In the genomic region with DNA sequence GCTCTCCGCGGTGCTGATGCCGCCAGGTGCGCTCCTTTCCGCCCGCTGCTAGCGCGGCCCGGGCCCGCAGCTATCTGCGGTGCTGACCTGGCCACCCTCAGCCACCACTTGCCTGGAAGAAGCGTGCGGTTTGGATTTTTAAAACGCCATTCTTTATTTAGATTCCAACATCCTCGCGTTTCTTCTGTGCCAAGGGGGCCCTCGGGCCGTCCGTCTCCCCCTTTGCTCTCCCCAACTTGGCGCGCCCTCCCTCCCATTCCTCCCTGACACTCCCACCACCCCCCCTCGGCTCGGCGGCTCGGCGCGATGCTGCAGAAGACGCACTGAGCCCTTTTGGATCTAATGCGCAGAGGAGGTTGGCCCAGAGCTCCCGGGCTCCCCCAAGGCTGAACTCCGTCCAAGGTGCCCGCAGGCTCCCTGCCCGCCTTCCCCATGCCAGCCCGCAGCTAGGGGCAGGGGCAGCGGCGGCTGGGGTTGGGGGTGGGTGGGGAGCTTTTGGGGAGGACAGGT, we compare ENCODE assay signal across 8 cellular contexts. TPM values are rescaled to one million over a fixed set of nuclear protein-coding genes. Genes with fewer than 3 reads are reported as not detected.
DNase-seq lines count a peak whose midpoint lies in the region; ATAC-seq and TF ChIP-seq lines count a peak whose summit lies in the region.

TSS of gene BARHL1 (plus strand) at position 331 of the 510 bp plus-strand sequence. CDS start 192 bp downstream, outside the sequence.

- no peak for TF ChIP-seq CTCF in thoracic aorta (IDR thresholded peaks at IDR 0.05)

- peak within 1 kb of the TSS; percentile 74 to 95 for H3K4me3 Mint-ChIP-seq in activated T-cell treated with anti-CD3 and anti-CD28 coated beads, Interleukin-2, amount 50 U/mL, for 72 hours
- peak within 1 kb of the TSS; percentile 72 for H3K4me3 Mint-ChIP-seq in activated naive CD8-positive, alpha-beta T cell treated with anti-CD3 and anti-CD28 coated beads, Interleukin-2, amount 50 U/mL, for 24 hours

- peak within 1 kb of the TSS; percentile 91 for H3K27ac Mint-ChIP-seq in activated T-cell treated with anti-CD3 and anti-CD28 coated beads, Interleukin-2, amount 50 U/mL, for 72 hours
- peak within 1 kb of the TSS; percentile 52 for H3K27ac Mint-ChIP-seq in activated naive CD8-positive, alpha-beta T cell treated with anti-CD3 and anti-CD28 coated beads, Interleukin-2, amount 50 U/mL, for 24 hours

- H3K27ac ChIP-seq in iPS-18a (ENCODE audit: low read length) (no peak within 1 kb of the TSS), thoracic aorta (no peak within 1 kb of the TSS)

- no peak within 1 kb of the TSS for H3K9ac ChIP-seq in iPS-18a (ENCODE audit: low read length)

- no peaks in the 10 kb centered on the region for H3K36me3 ChIP-seq in iPS-18a (ENCODE audit: control insufficient read depth, low read depth, low read length)
- H3K36me3 ChIP-seq in thoracic aorta, result no peaks in the 10 kb centered on the region

- H3K4me1 Mint-ChIP-seq in activated T-cell treated with anti-CD3 and anti-CD28 coated beads, Interleukin-2, amount 50 U/mL, for 72 hours (ENCODE audit: low read depth), result peaks cover 12% of the 10 kb centered on the region
- peaks cover 12% of the 10 kb centered on the region for H3K4me1 Mint-ChIP-seq in activated naive CD8-positive, alpha-beta T cell treated with anti-CD3 and anti-CD28 coated beads, Interleukin-2, amount 50 U/mL, for 24 hours

- H3K27me3 Mint-ChIP-seq in activated T-cell treated with anti-CD3 and anti-CD28 coated beads, Interleukin-2, amount 50 U/mL, for 72 hours (ENCODE audit: low read depth), result peaks cover 87% of the 10 kb centered on the region
- peaks cover 79% of the 10 kb centered on the region for H3K27me3 Mint-ChIP-seq in activated naive CD8-positive, alpha-beta T cell treated with anti-CD3 and anti-CD28 coated beads, Interleukin-2, amount 50 U/mL, for 24 hours

- H3K27me3 ChIP-seq in iPS-18a (ENCODE audit: control insufficient read depth, insufficient read depth, low read length) (peaks cover 100% of the 10 kb centered on the region), thoracic aorta (replicated peaks; ENCODE audit: insufficient read depth) (peaks cover 35% of the 10 kb centered on the region)

- no peak for ATAC-seq in activated T-cell treated with anti-CD3 and anti-CD28 coated beads, Interleukin-2, amount 50 U/mL, for 72 hours (replicated peaks in 1 of 2)
- ATAC-seq in activated naive CD8-positive, alpha-beta T cell treated with anti-CD3 and anti-CD28 coated beads, Interleukin-2, amount 50 U/mL, for 24 hours, result no peak
- ATAC-seq in thoracic aorta (ENCODE audit: insufficient number of reproducible peaks, low FRiP score, low read depth) (no peak), HG02642 (IDR thresholded peaks at IDR 0.05; ENCODE audit: poor library complexity, unreplicated experiment) (no peak)

- H3K4me3 ChIP-seq in iPS-18a (ENCODE audit: low read length), result peak within 1 kb of the TSS; percentile 51
- H3K4me3 ChIP-seq in thoracic aorta, result peak within 1 kb of the TSS; percentile 66

- H3K36me3 Mint-ChIP-seq in activated T-cell treated with anti-CD3 and anti-CD28 coated beads, Interleukin-2, amount 50 U/mL, for 72 hours (ENCODE audit: insufficient read depth in 2 of 2), result peaks cover 0 to 5% of the 10 kb centered on the region in 2 donors
- H3K36me3 Mint-ChIP-seq in activated naive CD8-positive, alpha-beta T cell treated with anti-CD3 and anti-CD28 coated beads, Interleukin-2, amount 50 U/mL, for 24 hours (ENCODE audit: low read depth), result peaks cover 2% of the 10 kb centered on the region

- H3K9me3 Mint-ChIP-seq in activated T-cell treated with anti-CD3 and anti-CD28 coated beads, Interleukin-2, amount 50 U/mL, for 72 hours, result no peaks in the 10 kb centered on the region
- no peaks in the 10 kb centered on the region for H3K9me3 Mint-ChIP-seq in activated naive CD8-positive, alpha-beta T cell treated with anti-CD3 and anti-CD28 coated beads, Interleukin-2, amount 50 U/mL, for 24 hours

- no peaks in the 10 kb centered on the region for H3K9me3 ChIP-seq in iPS-18a (ENCODE audit: control insufficient read depth, low read depth, low read length)
- H3K9me3 ChIP-seq in thoracic aorta, result no peaks in the 10 kb centered on the region

- peaks cover 34% of the 10 kb centered on the region for H3K4me1 ChIP-seq in iPS-18a (ENCODE audit: control insufficient read depth, low read depth, low read length)
- peaks cover 5 to 6% of the 10 kb centered on the region in 2 donors for H3K4me1 ChIP-seq in thoracic aorta (ENCODE audit: control insufficient read depth in 1 of 2, low read depth in 2 of 2)

- no peak for DNase-seq in activated T-cell treated with anti-CD3 and anti-CD28 coated beads, Interleukin-2, amount 50 U/mL, for 72 hours
- DNase-seq in activated T-cell treated with anti-CD3 and anti-CD28 coated beads, Interleukin-2, amount 50 U/mL, for 1 hour, result no peak
- no peak for DNase-seq in activated naive CD8-positive, alpha-beta T cell treated with anti-CD3 and anti-CD28 coated beads, Interleukin-2, amount 50 U/mL, for 24 hours
- DNase-seq in thoracic aorta (ENCODE audit: low spot score), result no peak
- no peak for DNase-seq in stimulated activated naive CD4-positive, alpha-beta T cell treated with Interleukin-2 at 50 U/mL for 16 hours (lab: John Stamatoyannopoulos, UW)
- no peak for DNase-seq in effector CD4-positive, alpha-beta T cell

RNA-seq across cellular contexts. Expression of gene BARHL1, which starts in this region (rescaled TPM):
- not detected for total RNA-seq in activated T-cell treated with anti-CD3 and anti-CD28 coated beads, Interleukin-2, amount 50 U/mL, for 72 hours
- total RNA-seq in thoracic aorta, result not detected
